8 cellular contexts compared by ENCODE assay signal in genomic region chr2:64767670-64768425, GRCh38.
DNase-seq lines count a peak whose midpoint lies in the region; ATAC-seq and TF ChIP-seq lines count a peak whose summit lies in the region.

No MANE protein-coding gene starts in this region.

- peak overlapping the region; percentile 75 for H3K27ac Mint-ChIP-seq in activated T-helper 17 cell treated with anti-CD3 and anti-CD28 coated beads, Interleukin-2, amount 50 U/mL, for 72 hours
- H3K27ac Mint-ChIP-seq in nephron = peak overlapping the region; percentile 71 to 84 (median 81)
- H3K27ac Mint-ChIP-seq in stimulated activated naive CD8-positive, alpha-beta T cell treated with anti-CD3 and anti-CD28 coated beads, Interleukin-15, amount 100 ng/mL, for 72 hours = peak overlapping the region; percentile 96 to 97

- H3K4me3 Mint-ChIP-seq in activated T-helper 17 cell treated with anti-CD3 and anti-CD28 coated beads, Interleukin-2, amount 50 U/mL, for 72 hours = peak overlapping the region; percentile 76
- peak overlapping the region; percentile 88 to 90 (median 90) for H3K4me3 Mint-ChIP-seq in nephron
- H3K4me3 Mint-ChIP-seq in stimulated activated naive CD8-positive, alpha-beta T cell treated with anti-CD3 and anti-CD28 coated beads, Interleukin-15, amount 100 ng/mL, for 72 hours = peak overlapping the region; percentile 90 to 95

- peak; percentile 95 for DNase-seq in EH (ENCODE audit: low read depth)
- peak; percentile 85 for DNase-seq in KBM-7
- DNase-seq in Peyer's patch = peak; percentile 89 to 96 (median 91)
- peak; percentile 87 for DNase-seq in fibroblast of peridontal ligament (ENCODE audit: extremely low read depth)
- DNase-seq in stimulated activated naive CD8-positive, alpha-beta T cell treated with anti-CD3 and anti-CD28 coated beads, Interleukin-15, amount 100 ng/mL, for 72 hours = peak; percentile 77 to 80

- no peaks in the 10 kb centered on the region for H3K9me3 Mint-ChIP-seq in activated T-helper 17 cell treated with anti-CD3 and anti-CD28 coated beads, Interleukin-2, amount 50 U/mL, for 72 hours
- H3K9me3 Mint-ChIP-seq in nephron = no peaks in the 10 kb centered on the region
- no peaks in the 10 kb centered on the region for H3K9me3 Mint-ChIP-seq in stimulated activated naive CD8-positive, alpha-beta T cell treated with anti-CD3 and anti-CD28 coated beads, Interleukin-15, amount 100 ng/mL, for 72 hours

- peak in 1 of 6 experiments; percentile 23 for TF ChIP-seq CTCF in Peyer's patch (IDR thresholded peaks at IDR 0.05)
- TF ChIP-seq CTCF in nephron (IDR thresholded peaks at IDR 0.05; ENCODE audit: unreplicated experiment in 3 of 3) = no peak

- H3K36me3 ChIP-seq in Peyer's patch = no peaks in the 10 kb centered on the region

- H3K27me3 ChIP-seq in Peyer's patch = no peaks in the 10 kb centered on the region

- peak; percentile 95 to 96 for TF ChIP-seq POLR2A in Peyer's patch (IDR thresholded peaks at IDR 0.05)

- peak overlapping the region; percentile 91 to 96 (median 94) for H3K27ac ChIP-seq in Peyer's patch

- H3K4me3 ChIP-seq in Peyer's patch = peak overlapping the region; percentile 64 to 74 (median 68)

- peaks cover 0 to 13% (median 0%) of the 10 kb centered on the region in 4 donors for H3K4me1 ChIP-seq in Peyer's patch

- peak; percentile 90 for ATAC-seq in GM21737 (IDR thresholded peaks at IDR 0.05; ENCODE audit: unreplicated experiment)
- ATAC-seq in activated T-helper 17 cell treated with anti-CD3 and anti-CD28 coated beads, Interleukin-2, amount 50 U/mL, for 72 hours (replicated peaks) = peak; percentile 92
- ATAC-seq in stimulated activated naive CD8-positive, alpha-beta T cell treated with anti-CD3 and anti-CD28 coated beads, Interleukin-15, amount 100 ng/mL, for 72 hours = peak; percentile 91

- H3K4me1 Mint-ChIP-seq in activated T-helper 17 cell treated with anti-CD3 and anti-CD28 coated beads, Interleukin-2, amount 50 U/mL, for 72 hours = peaks cover 14% of the 10 kb centered on the region
- H3K4me1 Mint-ChIP-seq in nephron = peaks cover 37% of the 10 kb centered on the region
- peaks cover 37% of the 10 kb centered on the region for H3K4me1 Mint-ChIP-seq in stimulated activated naive CD8-positive, alpha-beta T cell treated with anti-CD3 and anti-CD28 coated beads, Interleukin-15, amount 100 ng/mL, for 72 hours

- no peaks in the 10 kb centered on the region for H3K27me3 Mint-ChIP-seq in activated T-helper 17 cell treated with anti-CD3 and anti-CD28 coated beads, Interleukin-2, amount 50 U/mL, for 72 hours
- peaks cover 10% of the 10 kb centered on the region for H3K27me3 Mint-ChIP-seq in nephron (ENCODE audit: low read depth)
- H3K27me3 Mint-ChIP-seq in stimulated activated naive CD8-positive, alpha-beta T cell treated with anti-CD3 and anti-CD28 coated beads, Interleukin-15, amount 100 ng/mL, for 72 hours = peaks cover 5% of the 10 kb centered on the region

- in situ Hi-C loops in KBM-7 (cut with MboI; ENCODE audit: low pct_unique_long_range_greater_than_20kb, low sequenced_read_pairs) = no loop called here

- no peaks in the 10 kb centered on the region for H3K9me3 ChIP-seq in Peyer's patch

- H3K36me3 Mint-ChIP-seq in activated T-helper 17 cell treated with anti-CD3 and anti-CD28 coated beads, Interleukin-2, amount 50 U/mL, for 72 hours (ENCODE audit: low read depth) = no peaks in the 10 kb centered on the region
- H3K36me3 Mint-ChIP-seq in nephron (ENCODE audit: low read depth) = no peaks in the 10 kb centered on the region

Comparison
In these comparisons a context has a peak if more than half of its experiments do, and no peak if none do; other contexts are left out.
1. Peak in every context shown above with its lines: DNase-seq, ATAC-seq, H3K4me3 ChIP-seq and H3K27ac ChIP-seq.